Comparison of ENCODE assay signal across 8 cellular contexts in the genomic region with DNA sequence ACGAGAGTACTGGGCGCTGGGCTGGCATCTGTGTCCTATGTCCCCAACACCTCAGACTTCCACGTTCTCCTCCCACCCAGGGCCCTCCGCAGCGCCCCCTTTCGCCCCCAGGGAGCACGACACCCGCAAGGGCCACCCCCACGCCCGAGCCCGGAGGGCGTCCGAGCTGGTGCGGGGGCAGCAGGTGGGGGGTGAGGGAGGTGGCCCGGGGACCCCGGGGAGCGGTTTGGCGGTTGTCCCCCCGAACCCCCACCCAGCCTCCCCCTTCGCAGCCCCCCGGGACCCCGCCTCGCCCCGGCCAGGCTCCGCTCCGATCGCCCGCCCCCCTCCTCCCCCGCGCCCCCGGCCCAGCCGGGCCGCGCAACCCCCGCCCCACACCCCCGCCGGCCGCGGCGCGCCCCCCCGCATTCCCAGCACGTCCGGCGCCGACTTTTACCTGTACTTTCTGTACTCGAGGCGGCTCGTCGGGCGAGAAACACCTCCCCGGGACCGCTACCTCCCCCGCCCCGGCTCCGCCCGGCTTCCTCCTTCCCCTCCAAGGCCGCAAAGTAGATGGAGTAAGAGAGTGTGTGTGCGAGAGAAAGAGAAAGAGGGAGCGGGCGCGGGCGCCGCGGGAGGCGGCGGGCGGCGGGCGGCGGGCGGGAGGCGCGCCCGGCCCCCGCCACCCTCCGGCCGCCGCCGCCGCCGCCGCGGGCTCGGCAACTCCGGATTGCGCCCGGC. TPM values are rescaled to one million over a fixed set of nuclear protein-coding genes. Genes with fewer than 3 reads are reported as not detected.
A peak's percentile ranks its signal among the peaks of the same experiment; 100 is the strongest.
DNase-seq lines count a peak whose midpoint lies in the region; ATAC-seq and TF ChIP-seq lines count a peak whose summit lies in the region.

No MANE protein-coding gene starts in this region.

- H3K27me3 Mint-ChIP-seq in H9 (ENCODE audit: low read depth): peaks cover 62% of the 10 kb centered on the region

- H2AK5ac ChIP-seq in H9 (ENCODE audit: insufficient read length, low read length): no peak overlapping the region

- no peak overlapping the region for H3K23ac ChIP-seq in H9 (ENCODE audit: insufficient read length, low read depth, low read length)

- no peak overlapping the region for H3K27ac ChIP-seq in H9 (ENCODE audit: insufficient read length, low read depth, low read length)
- H3K27ac ChIP-seq in adrenal gland: peak overlapping the region in 1 of 5 donors; percentile 83

- H3K56ac ChIP-seq in H9 (ENCODE audit: insufficient read length, low read depth, low read length): no peak overlapping the region

- peaks cover 5% of the 10 kb centered on the region; the same call in 1 of the 2 replicates for H3K27me3 ChIP-seq in H9 (ENCODE audit: insufficient read depth, low read length)
- H3K27me3 ChIP-seq in adrenal gland: no peaks in the 10 kb centered on the region
- peaks cover 28% of the 10 kb centered on the region for H3K27me3 ChIP-seq in iPS-15b (ENCODE audit: control insufficient read depth, insufficient read depth, low read length)

- no peak overlapping the region for H2BK20ac ChIP-seq in H9 (ENCODE audit: low read depth, low read length, poor library complexity, severe bottlenecking)

- no peaks in the 10 kb centered on the region for H3K79me2 ChIP-seq in H9 (ENCODE audit: insufficient read depth, low read length)

- no peak overlapping the region for H3K18ac ChIP-seq in H9 (ENCODE audit: insufficient read length, low read depth, low read length)

- no peak overlapping the region for H2BK15ac ChIP-seq in H9 (ENCODE audit: low read depth, low read length)

- no peak overlapping the region for H2BK5ac ChIP-seq in H9 (ENCODE audit: insufficient read length, low read length)

- H3K14ac ChIP-seq in H9 (ENCODE audit: insufficient read depth, low read length): no peak overlapping the region

- TF ChIP-seq CTCF in H9 (conservative IDR thresholded peaks at IDR 0.05): peak; percentile 81
- peak in 5 of 6 experiments; percentile 24 to 56 (median 38) for TF ChIP-seq CTCF in adrenal gland (IDR thresholded peaks at IDR 0.05)

- no peak for TF ChIP-seq POLR2A in adrenal gland (IDR thresholded peaks at IDR 0.05)

- H2BK12ac ChIP-seq in H9 (ENCODE audit: insufficient read length, low read depth, low read length): no peak overlapping the region

- H3K36me3 Mint-ChIP-seq in H9 (ENCODE audit: insufficient read depth in 1 of 3, low read depth in 3 of 3): no peaks in the 10 kb centered on the region

- H3K4ac ChIP-seq in H9 (ENCODE audit: low read depth, low read length): no peak overlapping the region

- intact Hi-C loops in adrenal gland (cut with DNase I): no loop called here

- H4K8ac ChIP-seq in H9 (replicated peaks; ENCODE audit: insufficient read length, low read depth, low read length): no peak overlapping the region

- H3T11ph ChIP-seq in H9 (ENCODE audit: low read length): no peak overlapping the region

- no peak overlapping the region for H4K5ac ChIP-seq in H9 (ENCODE audit: insufficient read length, low read depth, low read length)

- no peaks in the 10 kb centered on the region for H3K23me2 ChIP-seq in H9 (ENCODE audit: insufficient read length, low read depth, low read length, poor library complexity, severe bottlenecking)

- DNase-seq in COLO668 (lab: John Stamatoyannopoulos, UW; ENCODE audit: unreplicated experiment) (peak; percentile 70), H9 (peak; percentile 61), SKM-1 (lab: John Stamatoyannopoulos, UW; ENCODE audit: unreplicated experiment) (peak; percentile 56), adrenal gland (peak in 6 of 7 donors; percentile 21 to 49 (median 40)), NCI-H1048 (lab: John Stamatoyannopoulos, UW) (no peak)
- peak; percentile 16 to 49 for DNase-seq in stimulated activated CD4-positive, alpha-beta T cell treated with anti-CD3 and anti-CD28 coated beads, Interleukin-1b, Interleukin-23, amount 100 ng/mL, for 4 hours (ENCODE audit: low read depth in 2 of 2)

- no peak for ATAC-seq in GM19467 (IDR thresholded peaks at IDR 0.05; ENCODE audit: unreplicated experiment)

- H3K9me3 ChIP-seq in H9 (ENCODE audit: control insufficient read depth, low read depth, low read length): no peaks in the 10 kb centered on the region
- H3K9me3 ChIP-seq in adrenal gland (replicated peaks in 1 of 3): no peaks in the 10 kb centered on the region
- H3K9me3 ChIP-seq in iPS-15b (ENCODE audit: control insufficient read depth, insufficient read depth, low read length): no peaks in the 10 kb centered on the region

- no CpG with 5 or more reads among the region's 88 CpGs for WGBS in H9 (ENCODE audit: extremely low coverage, insufficient read length, low lambda C conversion rate)
- 0 to 16% (median 6%) methylated on average over 6 to 65 of the region's 88 CpGs for WGBS in adrenal gland, 4 donors

- H3K4me3 Mint-ChIP-seq in H9: peak overlapping the region; percentile 88 to 89

- H3K4me1 ChIP-seq in H9 (ENCODE audit: insufficient read depth, low read length) (no peaks in the 10 kb centered on the region), adrenal gland (replicated peaks in 1 of 2) (no peaks in the 10 kb centered on the region), iPS-15b (ENCODE audit: control insufficient read depth, insufficient read depth, low read length) (peaks cover 4% of the 10 kb centered on the region)

- no peaks in the 10 kb centered on the region for H3K79me1 ChIP-seq in H9 (ENCODE audit: insufficient read depth, low read depth, low read length, poor library complexity, severe bottlenecking)

- H4K91ac ChIP-seq in H9 (ENCODE audit: insufficient read length, low read depth, low read length): no peak overlapping the region

- H3K4me2 ChIP-seq in H9 (ENCODE audit: insufficient read depth, insufficient read length, low read length): peak overlapping the region; percentile 22

- no peaks in the 10 kb centered on the region for H3K9me3 Mint-ChIP-seq in H9

- no peak overlapping the region for H2AFZ ChIP-seq in H9 (ENCODE audit: low read length)

- no peaks in the 10 kb centered on the region for H4K20me1 ChIP-seq in H9 (ENCODE audit: control insufficient read depth, insufficient read depth, insufficient read length)

- peak overlapping the region in 1 of 3 experiments; percentile 68; a peak in 1 of 7 replicates for H3K27ac Mint-ChIP-seq in H9

- no peak overlapping the region for H3K9ac ChIP-seq in H9 (ENCODE audit: extremely low read depth, insufficient read length, low read length)
- H3K9ac ChIP-seq in iPS-15b (ENCODE audit: low read depth, low read length): no peak overlapping the region

- H3K4me1 Mint-ChIP-seq in H9: 0 out of 4 replicates have a peak, but pooled peaks cover 0 to 2% of the 10 kb centered on the region in 2 experiments

- peak overlapping the region in 2 of 4 donors; percentile 32 to 94 for H3K4me3 ChIP-seq in adrenal gland
- H3K4me3 ChIP-seq in iPS-15b (ENCODE audit: low read depth, low read length): peak overlapping the region; percentile 45

- no peak overlapping the region for H2BK120ac ChIP-seq in H9 (ENCODE audit: low read depth, low read length, poor library complexity, severe bottlenecking)

- H3K36me3 ChIP-seq in adrenal gland (replicated peaks in 1 of 2) (no peaks in the 10 kb centered on the region), iPS-15b (ENCODE audit: control insufficient read depth, insufficient read depth, low read length) (no peaks in the 10 kb centered on the region)

RNA-seq across cellular contexts. Expression of gene CDYL2, which starts 0.9 kb away (rescaled TPM):
- 4.2 and 5.4 TPM in 2 replicates for total RNA-seq in H9 (2021)
- total RNA-seq in adrenal gland: 10 to 100 TPM in 4 of 8 donors, 1 to 10 TPM in 4; 4.5 to 13.5 (median 9.8) TPM
- 1 to 10 TPM in 2 of 3 donors, under 1 TPM in 1; 0.61 to 3.3 (median 1.0) TPM for polyA plus RNA-seq in adrenal gland
